In genomic region chr18:8116346-8117007, GRCh38 we compare ENCODE assay signal across 18 cellular contexts.
DNase-seq lines count a peak whose midpoint lies in the region; ATAC-seq and TF ChIP-seq lines count a peak whose summit lies in the region.
"Had no signal": no experiment of that assay in that cellular context is flagged by ENCODE, and none has a peak within 500 bp of the region (broad histone marks: within the 10 kb centered on the region; RNA-seq: fewer than 3 reads in every experiment).

No MANE protein-coding gene starts in this region.

- H3K4me3 ChIP-seq in IMR-90 (ENCODE audit: insufficient read depth, low read depth, low read length) (no peak overlapping the region), mammary epithelial cell (replicated peaks in 1 of 3; ENCODE audit: insufficient read depth in 1 of 3, low read depth in 2 of 3, low read length in 3 of 3) (no peak overlapping the region)

- no peak overlapping the region for H2AK9ac ChIP-seq in IMR-90 (replicated peaks; ENCODE audit: low read depth, low read length, poor library complexity)

- no CpG with 5 or more reads among the region's 2 CpGs for WGBS in IMR-90 (ENCODE audit: extremely low coverage in 2 of 2, insufficient read length in 1 of 2), 2 experiments
- WGBS in mammary epithelial cell (ENCODE audit: low coverage, missing lambda C conversion rate): 20% methylated on average over 2 of the region's 2 CpGs

- in situ Hi-C loops in IMR-90 (cut with MboI; ENCODE audit: low sequenced_read_pairs) (no loop called here), mammary epithelial cell (cut with MboI; ENCODE audit: low sequenced_read_pairs in 2 of 2) (no loop called here)

- peak overlapping the region; percentile 91 for H2BK5ac ChIP-seq in IMR-90 (ENCODE audit: low read depth, low read length, poor library complexity, severe bottlenecking)

- ATAC-seq in IMR-90 (ENCODE audit: low read depth): peak; percentile 86
- ATAC-seq: activated T-cell treated with anti-CD3 and anti-CD28 coated beads, Interleukin-2, amount 50 U/mL, for 72 hours; SK-N-SH treated with all-trans-retinoic acid at 6 μM for 48 hours had no signal

- peak overlapping the region; percentile 60 for H2BK120ac ChIP-seq in IMR-90 (ENCODE audit: low read depth, low read length)

- no peak overlapping the region for H4K5ac ChIP-seq in IMR-90 (ENCODE audit: low read depth, low read length)

- H3K4me1 ChIP-seq in IMR-90 (ENCODE audit: control insufficient read depth, insufficient read depth, low read length) (no peaks in the 10 kb centered on the region), mammary epithelial cell (ENCODE audit: insufficient read depth, low read length) (peaks cover 24% of the 10 kb centered on the region)

- dilution Hi-C loops in IMR-90 (cut with HindIII; ENCODE audit: low sequenced_read_pairs, unreplicated experiment): no loop called here
- dilution Hi-C loops in mammary epithelial cell (cut with HindIII; ENCODE audit: low sequenced_read_pairs): no loop called here

- H3K9me1 ChIP-seq in IMR-90 (ENCODE audit: insufficient read depth, low read length): no peaks in the 10 kb centered on the region

- H3K27me3 ChIP-seq in IMR-90 (ENCODE audit: control insufficient read depth, insufficient read depth, low read length) (no peaks in the 10 kb centered on the region), mammary epithelial cell (ENCODE audit: insufficient read depth, low read length) (no peaks in the 10 kb centered on the region)

- H4K91ac ChIP-seq in IMR-90 (ENCODE audit: insufficient read depth, low read depth, low read length): no peak overlapping the region

- CTCF ChIA-PET in IMR-90 (lab: Yijun Ruan, JAX): no interaction called here
- CTCF ChIA-PET in mammary epithelial cell (lab: Charles Lee; ENCODE audit: low non-redundant PET): interaction anchor here (0.5 to 0.8 kb wide), 2 partner anchors 9 to 245 kb away, joined by 3 to 6 read pairs; no protein-coding TSS in a partner anchor

- DNase-seq in AG08395 (ENCODE audit: low spot score) (peak; percentile 79), IMR-90 (peak; percentile 83), mammary epithelial cell (peak; percentile 89), kidney tubule cell (ENCODE audit: low spot score) (peak; percentile 86), DMS153 (lab: John Stamatoyannopoulos, UW) (no peak), NCI-H187 treated with DMSO at 0.1 percent for 48 hours (lab: John Stamatoyannopoulos, UW) (no peak), OCI-M1 (lab: John Stamatoyannopoulos, UW) (no peak)
- no peak for DNase-seq in activated CD4-positive, alpha-beta T cell treated with anti-CD3 and anti-CD28 coated beads, Interleukin-2, amount 50 U/mL, for 1 hour
- DNase-seq: activated CD4-positive, CD25-positive, alpha-beta regulatory T cell treated with anti-CD3 and anti-CD28 coated beads, Interleukin-2, amount 50 U/mL, for 72 hours; activated T-cell treated with anti-CD3 and anti-CD28 coated beads, Interleukin-2, amount 50 U/mL, for 72 hours; DND-41; erythroblast; GOT3; KG1; NCI-H1694 treated with DMSO at 0.1 percent for 48 hours; NCI-H774; posterior cingulate gyrus had no signal

- 0 out of 2 replicates have a peak overlapping the region, but pooled peaks have one; percentile 3 for H2AK5ac ChIP-seq in IMR-90 (ENCODE audit: low read depth, low read length)

- POLR2A ChIA-PET in IMR-90 (lab: Charles Lee; ENCODE audit: unreplicated experiment): no interaction called here

- H3K9ac ChIP-seq in IMR-90 (ENCODE audit: low read depth, low read length): no peak overlapping the region
- H3K9ac ChIP-seq in mammary epithelial cell (ENCODE audit: insufficient read depth, low read length): no peak overlapping the region

- intact Hi-C loops in IMR-90 (cut with micrococcal nuclease): no loop called here
- intact Hi-C loops in mammary epithelial cell (cut with micrococcal nuclease): loop anchor here (1.0 kb wide), 2 partner anchors 9 to 10 kb away; no protein-coding TSS in a partner anchor

- H2BK15ac ChIP-seq in IMR-90 (ENCODE audit: low read depth, low read length): no peak overlapping the region

- H3K36me3 ChIP-seq in IMR-90 (ENCODE audit: control insufficient read depth, insufficient read depth, low read length) (no peaks in the 10 kb centered on the region; the same call in 1 of the 2 replicates), mammary epithelial cell (ENCODE audit: insufficient read depth, low read length) (no peaks in the 10 kb centered on the region)

- H3K4ac ChIP-seq in IMR-90 (ENCODE audit: low read depth, low read length): peak overlapping the region; percentile 48

- peak overlapping the region; percentile 18; the same call in 1 of the 2 replicates for H3K14ac ChIP-seq in IMR-90 (replicated peaks; ENCODE audit: low read depth, low read length)

- no peaks in the 10 kb centered on the region for H3K79me2 ChIP-seq in mammary epithelial cell (ENCODE audit: insufficient read depth, low read length)

- H3K27ac ChIP-seq in IMR-90 (ENCODE audit: insufficient read depth, low read length): peak overlapping the region; percentile 54; the same call in 1 of the 2 replicates
- H3K27ac ChIP-seq in mammary epithelial cell (ENCODE audit: insufficient read depth, low read depth, low read length): peak overlapping the region; percentile 86

- peak overlapping the region; percentile 26; the same call in 1 of the 2 replicates for H3K23ac ChIP-seq in IMR-90 (ENCODE audit: low read depth, low read length)

- H3K18ac ChIP-seq in IMR-90 (ENCODE audit: low read depth, low read length): peak overlapping the region; percentile 24; the same call in 1 of the 2 replicates

- no peak overlapping the region; the same call in 1 of the 2 replicates for H3K56ac ChIP-seq in IMR-90 (ENCODE audit: extremely low read depth, insufficient read depth, low read length)

- H4K8ac ChIP-seq in IMR-90 (ENCODE audit: low read depth in 2 of 2, low read length in 2 of 2): peak overlapping the region in 1 of 2 experiments; percentile 71; a peak in 2 of 4 replicates

- H4K20me1 ChIP-seq in IMR-90 (ENCODE audit: insufficient read depth, low read length) (peaks cover 3% of the 10 kb centered on the region; the same call in 1 of the 2 replicates), mammary epithelial cell (ENCODE audit: insufficient read depth, low read length) (no peaks in the 10 kb centered on the region)

- H2AFZ ChIP-seq in IMR-90 (replicated peaks; ENCODE audit: low read length, poor library complexity) (no peak overlapping the region), mammary epithelial cell (ENCODE audit: low read depth, low read length) (no peak overlapping the region)

- H2BK20ac ChIP-seq in IMR-90 (ENCODE audit: low read depth, low read length): peak overlapping the region; percentile 30; the same call in 1 of the 2 replicates

- TF ChIP-seq POLR2A in IMR-90 (IDR thresholded peaks at IDR 0.05; ENCODE audit: low read depth, low read length): no peak

- BruUV-seq in IMR-90 (replicated peaks; lab: Mats Ljungman, UMichigan): no TSS peak
- no TSS peak for BruUV-seq in mammary epithelial cell (replicated peaks; lab: Mats Ljungman, UMichigan)

- TF ChIP-seq CTCF in IMR-90 (conservative IDR thresholded peaks at IDR 0.05; ENCODE audit: low read depth, low read length) (no peak), mammary epithelial cell (conservative IDR thresholded peaks at IDR 0.05 in 1 of 2, IDR thresholded peaks at IDR 0.05 in 1 of 2; ENCODE audit: extremely low read depth in 1 of 2, insufficient read depth in 1 of 2, low read depth in 1 of 2, low read length in 2 of 2) (no peak)

- H3K9me3 ChIP-seq in IMR-90 (ENCODE audit: control insufficient read depth, insufficient read depth, low read length): no peaks in the 10 kb centered on the region
- no peaks in the 10 kb centered on the region for H3K9me3 ChIP-seq in mammary epithelial cell (replicated peaks; ENCODE audit: insufficient read depth, low read length)

- H3K4me2 ChIP-seq in IMR-90 (ENCODE audit: low read depth, low read length) (0 out of 2 replicates have a peak overlapping the region, but pooled peaks have one; percentile 14), mammary epithelial cell (ENCODE audit: insufficient read depth, low read depth, low read length) (peak overlapping the region; percentile 5)

- H3K79me1 ChIP-seq in IMR-90 (ENCODE audit: low read depth in 1 of 2, low read length in 2 of 2): no peaks in the 10 kb centered on the region

- TF ChIP-seq RAD21 in IMR-90 (IDR thresholded peaks at IDR 0.05; ENCODE audit: low read length): no peak

TF ChIP-seq in IMR-90, 13 proteins besides CTCF, POLR2A, EP300 and RAD21:
- TF ChIP-seq MAZ (IDR thresholded peaks at IDR 0.05; ENCODE audit: borderline replicate concordance, low read depth, low read length) (peak; percentile 16; the same call in 1 of the 2 replicates), MAFK (IDR thresholded peaks at IDR 0.05; ENCODE audit: low read depth, low read length) (peak; percentile 8; the same call in 1 of the 2 replicates), USF2 (IDR thresholded peaks at IDR 0.05; ENCODE audit: low read depth, low read length) (no peak), BHLHE40 (IDR thresholded peaks at IDR 0.05; ENCODE audit: low read depth, low read length) (peak; percentile 59), MXI1 (IDR thresholded peaks at IDR 0.05; ENCODE audit: borderline replicate concordance, low read depth, low read length) (no peak), NFE2L2 (IDR thresholded peaks at IDR 0.05; ENCODE audit: low read depth, low read length) (peak; percentile 60), FOS (IDR thresholded peaks at IDR 0.05; ENCODE audit: low read depth, low read length) (peak; percentile 79), CEBPB (IDR thresholded peaks at IDR 0.05; ENCODE audit: low read depth, low read length) (peak; percentile 92)
TF ChIP-seq in IMR-90: peak in this region for 6.

Comparison
In these comparisons a context has a peak if more than half of its experiments do, and no peak if none do; other contexts are left out.
1. DNase-seq: peak in AG08395 (single experiment), IMR-90 (single experiment), mammary epithelial cell (single experiment) and kidney tubule cell (single experiment); none in DMS153 (single experiment), NCI-H187 treated with DMSO at 0.1 percent for 48 hours (single experiment), activated CD4-positive, alpha-beta T cell treated with anti-CD3 and anti-CD28 coated beads, Interleukin-2, amount 50 U/mL, for 1 hour (single experiment) and OCI-M1 (single experiment).